18 cellular contexts compared by ENCODE assay signal in genomic region chr2:52539026-52539964, GRCh38.
A peak's percentile ranks its signal among the peaks of the same experiment; 100 is the strongest.
DNase-seq lines count a peak whose midpoint lies in the region; ATAC-seq, FAIRE-seq and TF ChIP-seq lines count a peak whose summit lies in the region.
"Had no signal": no experiment of that assay in that cellular context is flagged by ENCODE, and none has a peak within 500 bp of the region (broad histone marks: within the 10 kb centered on the region; RNA-seq: fewer than 3 reads in every experiment).

No MANE protein-coding gene starts in this region.

- H3K14ac ChIP-seq in neuronal stem cell (ENCODE audit: low read length), result no peak overlapping the region

- no peaks in the 10 kb centered on the region for H3K27me3 ChIP-seq in AG04450 (ENCODE audit: control insufficient read depth, insufficient read depth, low read length)
- H3K27me3 ChIP-seq in bronchial epithelial cell (ENCODE audit: control insufficient read depth, insufficient read depth, low read length), result no peaks in the 10 kb centered on the region
- H3K27me3 ChIP-seq in MM.1S (replicated peaks; ENCODE audit: insufficient read depth, low read length), result no peaks in the 10 kb centered on the region
- H3K27me3 ChIP-seq in neuronal stem cell (ENCODE audit: control insufficient read depth in 3 of 3, insufficient read depth in 3 of 3, low read depth in 1 of 3, low read length in 3 of 3), result no peaks in the 10 kb centered on the region

- intact Hi-C loops in sciatic nerve (cut with DNase I), result no loop called here

- H3K4me3 ChIP-seq in AG04450 (ENCODE audit: low read depth, low read length) (no peak overlapping the region), bronchial epithelial cell (ENCODE audit: low read depth, low read length) (no peak overlapping the region), MM.1S (ENCODE audit: low read length) (no peak overlapping the region), neuronal stem cell (ENCODE audit: low read length in 2 of 2) (no peak overlapping the region)

- FAIRE-seq in HTR-8/SVneo (lab: Jason Lieb, UNC), result no peak
- no peak for FAIRE-seq in bronchial epithelial cell (lab: Jason Lieb, UNC)
- FAIRE-seq: GM18507, RCC 7860 had no signal

- H2BK5ac ChIP-seq in neuronal stem cell (ENCODE audit: low read length), result no peak overlapping the region

- peak; percentile 55 for DNase-seq in AG04450 (ENCODE audit: low read depth, low spot score)
- DNase-seq in HTR-8/SVneo (ENCODE audit: insufficient read length, low spot score), result peak; percentile 23
- peak; percentile 56 for DNase-seq in bronchial epithelial cell (ENCODE audit: low read depth)
- DNase-seq in hepatic stellate cell (ENCODE audit: low spot score), result peak; percentile 9
- no peak for DNase-seq in MM.1S
- no peak for DNase-seq in neuronal stem cell (ENCODE audit: low spot score)
- DNase-seq in sciatic nerve (ENCODE audit: low spot score), result no peak
- DNase-seq: COR-L47, DMS153, NCI-H1417, NCI-H1930, NCI-H2171, NCI-H510A, SIG-M5 had no signal

- H2BK120ac ChIP-seq in neuronal stem cell (ENCODE audit: low read depth, low read length), result no peak overlapping the region

- H4K8ac ChIP-seq in neuronal stem cell (ENCODE audit: low read depth, low read length), result no peak overlapping the region

- no peaks in the 10 kb centered on the region for H3F3A ChIP-seq in MM.1S (ENCODE audit: insufficient read depth, low read length)

- no peak for TF ChIP-seq CTCF in AG04450 (IDR thresholded peaks at IDR 0.05; ENCODE audit: low read depth, low read length)
- TF ChIP-seq CTCF in bronchial epithelial cell (IDR thresholded peaks at IDR 0.05; ENCODE audit: insufficient read depth, low read length, severe bottlenecking), result no peak
- no peak for TF ChIP-seq CTCF in MM.1S (IDR thresholded peaks at IDR 0.05; ENCODE audit: low read length)

- no CpG with 5 or more reads among the region's 6 CpGs for WGBS in neuronal stem cell (ENCODE audit: extremely low coverage in 2 of 2, insufficient read length in 2 of 2, insufficient replicate concordance in 1 of 2), 2 donors

- H2AFZ ChIP-seq in MM.1S (ENCODE audit: low read length), result no peak overlapping the region
- H2AFZ ChIP-seq in neuronal stem cell (ENCODE audit: low read length), result no peak overlapping the region

- H3K4me1 ChIP-seq in MM.1S (ENCODE audit: low read length) (no peaks in the 10 kb centered on the region), neuronal stem cell (ENCODE audit: control insufficient read depth in 2 of 2, insufficient read depth in 1 of 2, low read depth in 1 of 2, low read length in 2 of 2) (no peaks in the 10 kb centered on the region)

- H3K9me3 ChIP-seq in AG04450 (ENCODE audit: control insufficient read depth, insufficient read depth, low read length) (peaks cover 7% of the 10 kb centered on the region), MM.1S (replicated peaks; ENCODE audit: insufficient read depth, low read length) (no peaks in the 10 kb centered on the region), neuronal stem cell (replicated peaks in 1 of 2; ENCODE audit: control insufficient read depth in 2 of 2, insufficient read depth in 1 of 2, low read depth in 1 of 2, low read length in 2 of 2) (no peaks in the 10 kb centered on the region)

- no peaks in the 10 kb centered on the region for H3K9me2 ChIP-seq in MM.1S (replicated peaks; ENCODE audit: insufficient read depth, low read length)

- CTCF ChIA-PET in AG04450 (lab: Charles Lee), result no interaction called here

- H2AK5ac ChIP-seq in neuronal stem cell (ENCODE audit: low read depth, low read length), result no peak overlapping the region

- no peak overlapping the region for H3K18ac ChIP-seq in neuronal stem cell (ENCODE audit: low read length)

- H3K27ac ChIP-seq in AG04450 (ENCODE audit: low read depth, low read length), result peak overlapping the region; percentile 79
- no peak overlapping the region for H3K27ac ChIP-seq in MM.1S (ENCODE audit: low read length)
- no peak overlapping the region for H3K27ac ChIP-seq in neuronal stem cell (replicated peaks; ENCODE audit: low read length)
- H3K27ac ChIP-seq: C4-2B had no signal

- no peaks in the 10 kb centered on the region for H3K79me2 ChIP-seq in MM.1S (ENCODE audit: low read length)

- H4K20me1 ChIP-seq in MM.1S (ENCODE audit: insufficient read depth, low read length), result no peaks in the 10 kb centered on the region

- H2BK15ac ChIP-seq in neuronal stem cell (ENCODE audit: low read length), result no peak overlapping the region

- H3K79me1 ChIP-seq in neuronal stem cell (ENCODE audit: low read depth, low read length), result no peaks in the 10 kb centered on the region

- H2BK12ac ChIP-seq in neuronal stem cell (ENCODE audit: low read length), result no peak overlapping the region

- no peak overlapping the region for H3K23ac ChIP-seq in neuronal stem cell (ENCODE audit: low read depth, low read length, poor library complexity)

- H3K9ac ChIP-seq in MM.1S (ENCODE audit: low read length) (no peak overlapping the region), neuronal stem cell (ENCODE audit: low read depth, low read length, poor library complexity) (no peak overlapping the region)

- POLR2A ChIA-PET in AG04450 (lab: Yijun Ruan, JAX), result no interaction called here

- no peak for ATAC-seq in GM21825 (IDR thresholded peaks at IDR 0.05; ENCODE audit: unreplicated experiment)
- ATAC-seq in sciatic nerve, result no peak

- H4K91ac ChIP-seq in neuronal stem cell (ENCODE audit: low read depth, low read length, poor library complexity), result no peak overlapping the region

- H3K36me3 ChIP-seq in bronchial epithelial cell (ENCODE audit: control insufficient read depth, insufficient read depth, low read length) (no peaks in the 10 kb centered on the region), MM.1S (replicated peaks; ENCODE audit: insufficient read depth, low read length) (no peaks in the 10 kb centered on the region), neuronal stem cell (replicated peaks in 1 of 2; ENCODE audit: control insufficient read depth in 2 of 2, insufficient read depth in 2 of 2, low read length in 2 of 2) (no peaks in the 10 kb centered on the region)

- H3K4ac ChIP-seq in neuronal stem cell (ENCODE audit: low read length), result no peak overlapping the region

- no peak overlapping the region for H3K4me2 ChIP-seq in MM.1S (ENCODE audit: low read depth, low read length)
- no peak overlapping the region for H3K4me2 ChIP-seq in neuronal stem cell (ENCODE audit: insufficient read depth, low read length, poor library complexity, severe bottlenecking)

Comparison
In these comparisons a context has a peak if more than half of its experiments do, and no peak if none do; other contexts are left out.
1. DNase-seq: peak in AG04450 (single experiment), HTR-8/SVneo (single experiment), bronchial epithelial cell (single experiment) and hepatic stellate cell (single experiment); none in MM.1S (single experiment), neuronal stem cell (single experiment) and sciatic nerve (single experiment).